ENCODE assay signal across 8 cellular contexts in genomic region chr22:22748297-22748743, GRCh38.
DNase-seq lines count a peak whose midpoint lies in the region; ATAC-seq and TF ChIP-seq lines count a peak whose summit lies in the region.

No MANE protein-coding gene starts in this region.

- no peaks in the 10 kb centered on the region for H3K36me3 Mint-ChIP-seq in T-helper 2 cell treated with Interferon-gamma antibody and Interleukin-4, amounts not matched to agents 5 μg/mL and 100 μg/mL, for 36 hours (ENCODE audit: low read depth)

- peak; percentile 47 for DNase-seq in DMS53 (lab: John Stamatoyannopoulos, UW)
- peak; percentile 15 for DNase-seq in T-helper 2 cell treated with Interferon-gamma antibody and Interleukin-4, amounts not matched to agents 5 μg/mL and 100 μg/mL, for 36 hours (ENCODE audit: low spot score)
- peak in 5 of 10 donors; percentile 23 to 63 (median 56) for DNase-seq in dorsolateral prefrontal cortex
- peak; percentile 50 for DNase-seq in lung (ENCODE audit: low spot score)
- DNase-seq in thoracic aorta (ENCODE audit: low spot score), result no peak

- no peak overlapping the region for H3K4me3 Mint-ChIP-seq in T-helper 2 cell treated with Interferon-gamma antibody and Interleukin-4, amounts not matched to agents 5 μg/mL and 100 μg/mL, for 36 hours

- H3K4me1 ChIP-seq in lung (ENCODE audit: control insufficient read depth in 2 of 2, insufficient read depth in 2 of 2, low read length in 2 of 2), result no peaks in the 10 kb centered on the region
- H3K4me1 ChIP-seq in thoracic aorta (ENCODE audit: control insufficient read depth in 1 of 2, low read depth in 2 of 2), result no peaks in the 10 kb centered on the region

- H3K36me3 ChIP-seq in lung (ENCODE audit: control insufficient read depth in 2 of 2, insufficient read depth in 2 of 2, low read length in 2 of 2), result no peaks in the 10 kb centered on the region
- H3K36me3 ChIP-seq in thoracic aorta, result no peaks in the 10 kb centered on the region

- intact Hi-C loops in dorsolateral prefrontal cortex (cut with DNase I), result loop anchor here in 1 of 2 donors (5.0 kb wide), 1 partner anchor 209 kb away; no protein-coding TSS in a partner anchor

- peak; percentile 23 to 82 (median 69) for TF ChIP-seq CTCF in dorsolateral prefrontal cortex (IDR thresholded peaks at IDR 0.05 in 54 of 56, conservative IDR thresholded peaks at IDR 0.05 in 2 of 56; ENCODE audit: low read depth in 1 of 56, partially characterized antibody in 56 of 56)
- peak; percentile 62 for TF ChIP-seq CTCF in lung (IDR thresholded peaks at IDR 0.05; ENCODE audit: control extremely low read depth, extremely low read depth)
- peak; percentile 42 for TF ChIP-seq CTCF in thoracic aorta (IDR thresholded peaks at IDR 0.05)

- WGBS in lung, 2 donors, result 54 to 57% methylated on average over 5 of the region's 5 CpGs

- peaks cover 2% of the 10 kb centered on the region for H3K4me1 Mint-ChIP-seq in T-helper 2 cell treated with Interferon-gamma antibody and Interleukin-4, amounts not matched to agents 5 μg/mL and 100 μg/mL, for 36 hours (ENCODE audit: low read depth)

- no peaks in the 10 kb centered on the region for H3K9me3 Mint-ChIP-seq in T-helper 2 cell treated with Interferon-gamma antibody and Interleukin-4, amounts not matched to agents 5 μg/mL and 100 μg/mL, for 36 hours

- H3K27ac Mint-ChIP-seq in T-helper 2 cell treated with Interferon-gamma antibody and Interleukin-4, amounts not matched to agents 5 μg/mL and 100 μg/mL, for 36 hours, result no peak overlapping the region

- H3K27me3 ChIP-seq in dorsolateral prefrontal cortex (peaks cover 0 to 13% (median 0%) of the 10 kb centered on the region in 45 donors), lung (ENCODE audit: control insufficient read depth, insufficient read depth) (no peaks in the 10 kb centered on the region), thoracic aorta (replicated peaks; ENCODE audit: insufficient read depth) (no peaks in the 10 kb centered on the region)

- H3K27me3 Mint-ChIP-seq in T-helper 2 cell treated with Interferon-gamma antibody and Interleukin-4, amounts not matched to agents 5 μg/mL and 100 μg/mL, for 36 hours (ENCODE audit: low read depth), result peaks cover 4% of the 10 kb centered on the region

- ATAC-seq in HG03354 (IDR thresholded peaks at IDR 0.05; ENCODE audit: poor library complexity, severe bottlenecking, unreplicated experiment), result peak; percentile 42
- peak; percentile 73 for ATAC-seq in lung (ENCODE audit: insufficient read depth, low FRiP score)
- no peak for ATAC-seq in thoracic aorta (ENCODE audit: insufficient number of reproducible peaks, low FRiP score, low read depth)
- ATAC-seq in GM21619 (IDR thresholded peaks at IDR 0.05; ENCODE audit: unreplicated experiment), result no peak
- ATAC-seq in HG03439 (IDR thresholded peaks at IDR 0.05; ENCODE audit: unreplicated experiment), result no peak

- H3K27ac ChIP-seq in dorsolateral prefrontal cortex (no peak overlapping the region), lung (ENCODE audit: low read depth in 1 of 2, low read length in 1 of 2) (no peak overlapping the region), thoracic aorta (no peak overlapping the region)

- H3K9me3 ChIP-seq in lung (ENCODE audit: control insufficient read depth in 2 of 2, insufficient read depth in 1 of 2, low read length in 1 of 2) (no peaks in the 10 kb centered on the region), thoracic aorta (no peaks in the 10 kb centered on the region)

- H3K4me3 ChIP-seq in dorsolateral prefrontal cortex, result no peak overlapping the region
- no peak overlapping the region for H3K4me3 ChIP-seq in lung
- no peak overlapping the region for H3K4me3 ChIP-seq in thoracic aorta

Comparison
In these comparisons a context has a peak if more than half of its experiments do, and no peak if none do; other contexts are left out.
1. ATAC-seq: peak in HG03354 (single experiment) and lung (single experiment); none in thoracic aorta (single experiment), GM21619 (single experiment) and HG03439 (single experiment).
2. Peak in every context shown above with its lines, with median percentiles within 50 percentile points of each other: CTCF ChIP-seq.